ENCODE assay signal across 28 cellular contexts in the genomic region with DNA sequence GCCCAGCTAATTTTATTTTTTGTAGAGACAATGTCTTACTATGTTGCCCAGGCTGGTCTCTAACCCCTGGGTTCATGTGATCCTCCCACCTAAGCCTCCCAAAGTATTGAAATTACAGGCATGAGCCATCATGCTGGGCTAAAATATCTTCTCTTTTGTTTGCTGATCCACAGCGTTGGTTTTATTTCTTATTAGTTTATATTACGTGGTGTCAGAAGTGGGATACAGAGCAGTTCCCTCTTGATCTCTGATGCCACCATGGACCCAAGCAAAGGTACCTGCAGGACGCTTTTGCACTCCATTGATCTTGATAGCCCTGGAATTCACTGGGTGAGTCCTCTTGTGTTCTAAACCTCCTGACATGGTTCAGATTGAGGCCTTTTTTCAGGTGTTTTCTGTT.
"Had no signal": no experiment of that assay in that cellular context is flagged by ENCODE, and none has a peak within 500 bp of the region (broad histone marks: within the 10 kb centered on the region; RNA-seq: fewer than 3 reads in every experiment).

No MANE protein-coding gene starts in this region.

- H3K9me3 ChIP-seq: right lobe of liver, thyroid gland, vagina had no signal

- H3K36me3 ChIP-seq: neural progenitor cell, ovary, right lobe of liver, sigmoid colon, stomach, thoracic aorta, thyroid gland, tibial nerve, upper lobe of left lung, vagina had no signal

- H3K9ac ChIP-seq: neural progenitor cell, parathyroid adenoma had no signal

- ATAC-seq: psoas muscle; right cardiac atrium; right lobe of liver; stimulated activated effector memory CD8-positive, alpha-beta T cell treated with anti-CD3 and anti-CD28 coated beads, Interleukin-12 subunit alpha, Interleukin-12 subunit beta, amount 100 ng/mL, for 72 hours; stimulated activated naive B cell treated with anti-CD40 and anti-IgM and Interleukin-4, amounts not matched to agents 10 μg/mL and 1 μg/mL and 100 μg/mL, for 72 hours had no signal

- H2AFZ ChIP-seq: neural progenitor cell, parathyroid adenoma had no signal

- H3K27me3 Mint-ChIP-seq: progenitor cell of endocrine pancreas; stimulated activated naive B cell treated with anti-CD40 and anti-IgM and Interleukin-4, amounts not matched to agents 10 μg/mL and 1 μg/mL and 100 μg/mL, for 72 hours; stimulated activated naive CD8-positive, alpha-beta T cell treated with anti-CD3 and anti-CD28 coated beads, Interleukin-15, Interleukin-2, amounts not matched to agents 100 ng/mL and 50 ng/mL, for 24 hours had no signal

- FAIRE-seq: small intestine, urothelium cell line had no signal

- DNase-seq: occipital lobe; ovary; posterior cingulate gyrus; psoas muscle; right cardiac atrium; right lobe of liver; sigmoid colon; small intestine; stimulated activated CD4-positive, alpha-beta T cell treated with anti-CD3 and anti-CD28 coated beads, Interleukin-15, amount 100 ng/mL, for 24 hours; stimulated activated CD4-positive, alpha-beta T cell treated with anti-CD3 and anti-CD28 coated beads, Interleukin-2, amount 100 ng/mL, for 24 hours; stimulated activated CD4-positive, alpha-beta T cell treated with anti-CD3 and anti-CD28 coated beads, Interleukin-2, amount 100 ng/mL, for 48 hours; stimulated activated CD4-positive, alpha-beta T cell treated with anti-CD3 and anti-CD28 coated beads, Interleukin-4, amount 100 ng/mL, for 24 hours; stimulated activated naive B cell treated with anti-CD40 and anti-IgM and Interleukin-4, amounts not matched to agents 10 μg/mL and 1 μg/mL and 100 μg/mL, for 72 hours; stimulated activated naive CD4-positive, alpha-beta T cell treated with Interleukin-2 at 50 U/mL for 16 hours; stomach; thyroid gland; trophoblast cell; upper lobe of left lung had no signal

- H3K79me2 ChIP-seq: parathyroid adenoma had no signal

- H3K4me1 ChIP-seq: parathyroid adenoma, psoas muscle, right lobe of liver, sigmoid colon, stomach, thyroid gland, tibial nerve, upper lobe of left lung, vagina had no signal

- H3K27ac ChIP-seq: neural progenitor cell, ovary, parathyroid adenoma, psoas muscle, right lobe of liver, sigmoid colon, stomach, thoracic aorta, thyroid gland, tibial nerve, upper lobe of left lung, vagina had no signal

- H3K36me3 Mint-ChIP-seq: neural progenitor cell; stimulated activated effector memory CD8-positive, alpha-beta T cell treated with anti-CD3 and anti-CD28 coated beads, Interleukin-12 subunit alpha, Interleukin-12 subunit beta, amount 100 ng/mL, for 72 hours had no signal

- H3K27me3 ChIP-seq: neural progenitor cell, ovary, right lobe of liver, sigmoid colon, stomach, thyroid gland, tibial nerve, upper lobe of left lung, vagina had no signal

- H3K4me1 Mint-ChIP-seq: nephron; stimulated activated effector memory CD8-positive, alpha-beta T cell treated with anti-CD3 and anti-CD28 coated beads, Interleukin-12 subunit alpha, Interleukin-12 subunit beta, amount 100 ng/mL, for 72 hours; stimulated activated naive B cell treated with anti-CD40 and anti-IgM and Interleukin-4, amounts not matched to agents 10 μg/mL and 1 μg/mL and 100 μg/mL, for 72 hours had no signal

- H3K4me3 ChIP-seq: neural progenitor cell, ovary, psoas muscle, right lobe of liver, sigmoid colon, stomach, thoracic aorta, thyroid gland, tibial nerve, upper lobe of left lung, vagina had no signal

- H3K4me3 Mint-ChIP-seq: nephron; neural progenitor cell; stimulated activated effector memory CD8-positive, alpha-beta T cell treated with anti-CD3 and anti-CD28 coated beads, Interleukin-12 subunit alpha, Interleukin-12 subunit beta, amount 100 ng/mL, for 72 hours; stimulated activated naive B cell treated with anti-CD40 and anti-IgM and Interleukin-4, amounts not matched to agents 10 μg/mL and 1 μg/mL and 100 μg/mL, for 72 hours; stimulated activated naive CD8-positive, alpha-beta T cell treated with anti-CD3 and anti-CD28 coated beads, Interleukin-15, Interleukin-2, amounts not matched to agents 100 ng/mL and 50 ng/mL, for 24 hours had no signal

- H3K4me2 ChIP-seq: neural progenitor cell had no signal

- H3K27ac Mint-ChIP-seq: nephron; neural progenitor cell; progenitor cell of endocrine pancreas; stimulated activated effector memory CD8-positive, alpha-beta T cell treated with anti-CD3 and anti-CD28 coated beads, Interleukin-12 subunit alpha, Interleukin-12 subunit beta, amount 100 ng/mL, for 72 hours; stimulated activated naive B cell treated with anti-CD40 and anti-IgM and Interleukin-4, amounts not matched to agents 10 μg/mL and 1 μg/mL and 100 μg/mL, for 72 hours; stimulated activated naive CD8-positive, alpha-beta T cell treated with anti-CD3 and anti-CD28 coated beads, Interleukin-15, Interleukin-2, amounts not matched to agents 100 ng/mL and 50 ng/mL, for 24 hours had no signal
